In the genomic region with DNA sequence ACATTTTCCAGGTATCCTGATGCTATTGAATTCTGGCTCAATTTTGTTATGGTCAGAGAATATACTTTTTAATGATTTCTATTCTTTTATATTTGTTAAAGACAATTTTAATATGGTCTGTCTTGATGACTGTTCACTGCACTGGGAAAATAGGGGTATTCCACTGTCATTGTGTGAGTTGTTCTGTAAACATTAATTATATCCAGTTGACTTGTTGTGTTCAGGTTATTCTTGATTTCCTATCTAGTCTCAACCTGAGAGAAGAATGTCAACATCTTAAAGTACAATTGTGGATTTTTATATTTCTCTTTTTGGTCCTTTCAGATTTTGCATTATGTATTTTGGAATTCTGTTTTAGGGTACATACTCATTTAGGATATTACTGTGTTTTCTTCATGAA, we compare ENCODE assay signal across 25 cellular contexts. TPM values are rescaled to one million over a fixed set of nuclear protein-coding genes. Genes with fewer than 3 reads are reported as not detected.
DNase-seq lines count a peak whose midpoint lies in the region; ATAC-seq and TF ChIP-seq lines count a peak whose summit lies in the region.
"Had no signal": no experiment of that assay in that cellular context is flagged by ENCODE, and none has a peak within 500 bp of the region (broad histone marks: within the 10 kb centered on the region; RNA-seq: fewer than 3 reads in every experiment).

No MANE protein-coding gene starts in this region.

- H3K4me2 ChIP-seq in PC-9, result peak overlapping the region; percentile 1; the same call in 1 of the 2 replicates
- H3K4me2 ChIP-seq: A549; BLaER1 treated with 17β-estradiol and CSF1 and Interleukin-3, amounts not matched to agents 10 nM and 100 nM; GM23338 had no signal

- no peaks in the 10 kb centered on the region for H3K27me3 ChIP-seq in PC-9 (ENCODE audit: insufficient read depth, low read depth)
- H3K27me3 ChIP-seq: BE2C; BLaER1 treated with 17β-estradiol and CSF1 and Interleukin-3, amounts not matched to agents 10 nM and 100 nM had no signal

- peaks cover 9% of the 10 kb centered on the region; the same call in 1 of the 2 replicates for H3K9me3 ChIP-seq in PC-9 (ENCODE audit: insufficient read depth, low read depth)
- H3K9me3 ChIP-seq: BE2C had no signal

- no peak for DNase-seq in activated CD4-positive, alpha-beta T cell treated with anti-CD3 and anti-CD28 coated beads for 36 hours
- DNase-seq in activated CD4-positive, alpha-beta T cell treated with anti-CD3 and anti-CD28 coated beads, Interleukin-2, amount 10 ng/mL, durations not matched to agents 24 days and 14 days, result no peak
- DNase-seq in M059J (ENCODE audit: low read depth), result peak; percentile 45
- peak in 1 of 2 experiments; percentile 69 for DNase-seq in PC-9
- no peak for DNase-seq in activated naive CD8-positive, alpha-beta T cell treated with anti-CD3 and anti-CD28 coated beads, Interleukin-2, amount 50 U/mL, for 24 hours
- no peak for DNase-seq in KBM-7
- DNase-seq in left cardiac atrium, result no peak
- DNase-seq in NCI-H526 (lab: John Stamatoyannopoulos, UW), result no peak
- DNase-seq: 8988T; ACHN; AML-193; BE2C; CD4-positive, alpha-beta T cell; CD8-positive, alpha-beta memory T cell; DMS 273 treated with DMSO at 0.1 percent for 48 hours; DMS79; EL; GDM1; H9 had no signal

- no peak for ATAC-seq in activated CD4-positive, alpha-beta T cell treated with anti-CD3 and anti-CD28 coated beads for 36 hours
- ATAC-seq in activated naive CD8-positive, alpha-beta T cell treated with anti-CD3 and anti-CD28 coated beads, Interleukin-2, amount 50 U/mL, for 24 hours, result no peak
- no peak for ATAC-seq in left cardiac atrium
- ATAC-seq: A549, GM12878, GM23338, HCT116 had no signal

- H3K27me3 Mint-ChIP-seq in activated CD4-positive, alpha-beta T cell treated with anti-CD3 and anti-CD28 coated beads for 36 hours, result no peaks in the 10 kb centered on the region
- no peaks in the 10 kb centered on the region for H3K27me3 Mint-ChIP-seq in activated CD4-positive, alpha-beta T cell treated with anti-CD3 and anti-CD28 coated beads, Interleukin-2, amount 10 ng/mL, durations not matched to agents 24 days and 14 days
- no peaks in the 10 kb centered on the region for H3K27me3 Mint-ChIP-seq in activated naive CD8-positive, alpha-beta T cell treated with anti-CD3 and anti-CD28 coated beads, Interleukin-2, amount 50 U/mL, for 24 hours

- H3F3A ChIP-seq in PC-9 (ENCODE audit: insufficient read depth, low read depth), result peaks cover 15% of the 10 kb centered on the region

- CTCF ChIA-PET in activated CD4-positive, alpha-beta T cell treated with anti-CD3 and anti-CD28 coated beads for 36 hours (lab: Charles Lee), result interaction anchor here (0.6 to 0.8 kb wide), 3 partner anchors 12 to 101 kb away, joined by 3 to 5 read pairs (median 3); no protein-coding TSS in a partner anchor
- CTCF ChIA-PET in PC-9 (lab: Charles Lee), result no interaction called here

- no peaks in the 10 kb centered on the region for H3K36me3 ChIP-seq in PC-9 (ENCODE audit: low read depth)
- H3K36me3 ChIP-seq: BE2C had no signal

- H3K9me2 ChIP-seq in PC-9 (ENCODE audit: insufficient read depth), result no peaks in the 10 kb centered on the region

- peaks cover 38% of the 10 kb centered on the region for H3K4me1 Mint-ChIP-seq in activated CD4-positive, alpha-beta T cell treated with anti-CD3 and anti-CD28 coated beads for 36 hours
- peaks cover 38% of the 10 kb centered on the region for H3K4me1 Mint-ChIP-seq in activated CD4-positive, alpha-beta T cell treated with anti-CD3 and anti-CD28 coated beads, Interleukin-2, amount 10 ng/mL, durations not matched to agents 24 days and 14 days
- H3K4me1 Mint-ChIP-seq in activated naive CD8-positive, alpha-beta T cell treated with anti-CD3 and anti-CD28 coated beads, Interleukin-2, amount 50 U/mL, for 24 hours, result peaks cover 58% of the 10 kb centered on the region
- H3K4me1 Mint-ChIP-seq: CD14-positive monocyte, GM23338, H9 had no signal

- in situ Hi-C loops in KBM-7 (cut with MboI; ENCODE audit: low pct_unique_long_range_greater_than_20kb, low sequenced_read_pairs), result no loop called here

- no peak overlapping the region for H3K4me3 ChIP-seq in PC-9
- H3K4me3 ChIP-seq: A549; BLaER1 treated with 17β-estradiol and CSF1 and Interleukin-3, amounts not matched to agents 10 nM and 100 nM; GM12878; GM23338 had no signal

- H3K27ac ChIP-seq in PC-9, result no peak overlapping the region
- H3K27ac ChIP-seq: A549; BLaER1 treated with 17β-estradiol and CSF1 and Interleukin-3, amounts not matched to agents 10 nM and 100 nM had no signal

- no peak overlapping the region for H2AFZ ChIP-seq in PC-9
- H2AFZ ChIP-seq: GM23338 had no signal

- H3K27ac Mint-ChIP-seq in activated CD4-positive, alpha-beta T cell treated with anti-CD3 and anti-CD28 coated beads for 36 hours, result peak overlapping the region; percentile 42
- no peak overlapping the region for H3K27ac Mint-ChIP-seq in activated CD4-positive, alpha-beta T cell treated with anti-CD3 and anti-CD28 coated beads, Interleukin-2, amount 10 ng/mL, durations not matched to agents 24 days and 14 days
- H3K27ac Mint-ChIP-seq in activated naive CD8-positive, alpha-beta T cell treated with anti-CD3 and anti-CD28 coated beads, Interleukin-2, amount 50 U/mL, for 24 hours, result peak overlapping the region; percentile 15
- H3K27ac Mint-ChIP-seq: CD14-positive monocyte; CD4-positive, alpha-beta T cell; CD8-positive, alpha-beta memory T cell; GM23338; H9 had no signal

- POLR2A ChIA-PET in activated CD4-positive, alpha-beta T cell treated with anti-CD3 and anti-CD28 coated beads for 36 hours (lab: Charles Lee), result no interaction called here
- POLR2A ChIA-PET in PC-9 (lab: Charles Lee; ENCODE audit: unreplicated experiment), result interaction anchor here (0.6 kb wide), 1 partner anchor 8 kb away, joined by 3 read pairs; no protein-coding TSS in a partner anchor

- intact Hi-C loops in activated CD4-positive, alpha-beta T cell treated with anti-CD3 and anti-CD28 coated beads for 36 hours (cut with DNase I, micrococcal nuclease), result no loop called here
- intact Hi-C loops in activated CD4-positive, alpha-beta T cell treated with anti-CD3 and anti-CD28 coated beads, Interleukin-2, amount 10 ng/mL, durations not matched to agents 24 days and 14 days (cut with micrococcal nuclease), result no loop called here
- intact Hi-C loops in PC-9 (cut with micrococcal nuclease; ENCODE audit: unreplicated experiment) (loop anchor here (10.0 kb wide), 1 partner anchor 732 kb away; a partner anchor contains a TSS), left cardiac atrium (cut with DNase I) (no loop called here)

- peaks cover 23% of the 10 kb centered on the region for H4K20me1 ChIP-seq in PC-9 (ENCODE audit: insufficient read depth)
- H4K20me1 ChIP-seq: BLaER1 treated with 17β-estradiol and CSF1 and Interleukin-3, amounts not matched to agents 10 nM and 100 nM had no signal

- peaks cover 20% of the 10 kb centered on the region for H3K9me3 Mint-ChIP-seq in activated CD4-positive, alpha-beta T cell treated with anti-CD3 and anti-CD28 coated beads for 36 hours (ENCODE audit: low read depth)
- peaks cover 9% of the 10 kb centered on the region for H3K9me3 Mint-ChIP-seq in activated CD4-positive, alpha-beta T cell treated with anti-CD3 and anti-CD28 coated beads, Interleukin-2, amount 10 ng/mL, durations not matched to agents 24 days and 14 days
- H3K9me3 Mint-ChIP-seq in activated naive CD8-positive, alpha-beta T cell treated with anti-CD3 and anti-CD28 coated beads, Interleukin-2, amount 50 U/mL, for 24 hours, result peaks cover 30% of the 10 kb centered on the region
- H3K9me3 Mint-ChIP-seq: GM23338 had no signal

- no peak for TF ChIP-seq CTCF in PC-9 (conservative IDR thresholded peaks at IDR 0.05)

- peaks cover 26% of the 10 kb centered on the region for H3K4me1 ChIP-seq in PC-9 (replicated peaks; ENCODE audit: insufficient read depth)
- H3K4me1 ChIP-seq: A549, BE2C had no signal

- no peaks in the 10 kb centered on the region for H3K79me2 ChIP-seq in PC-9 (ENCODE audit: low read depth)

- no peak overlapping the region for H3K4me3 Mint-ChIP-seq in activated CD4-positive, alpha-beta T cell treated with anti-CD3 and anti-CD28 coated beads for 36 hours
- H3K4me3 Mint-ChIP-seq in activated CD4-positive, alpha-beta T cell treated with anti-CD3 and anti-CD28 coated beads, Interleukin-2, amount 10 ng/mL, durations not matched to agents 24 days and 14 days, result no peak overlapping the region
- H3K4me3 Mint-ChIP-seq in activated naive CD8-positive, alpha-beta T cell treated with anti-CD3 and anti-CD28 coated beads, Interleukin-2, amount 50 U/mL, for 24 hours, result no peak overlapping the region
- H3K4me3 Mint-ChIP-seq: CD14-positive monocyte; CD4-positive, alpha-beta T cell; CD8-positive, alpha-beta memory T cell; GM23338; H9 had no signal

- BruUV-seq in PC-9 (replicated peaks; lab: Mats Ljungman, UMichigan), result no TSS peak

- H3K36me3 Mint-ChIP-seq in activated CD4-positive, alpha-beta T cell treated with anti-CD3 and anti-CD28 coated beads for 36 hours (ENCODE audit: low read depth), result peaks cover 50% of the 10 kb centered on the region
- peaks cover 69% of the 10 kb centered on the region for H3K36me3 Mint-ChIP-seq in activated CD4-positive, alpha-beta T cell treated with anti-CD3 and anti-CD28 coated beads, Interleukin-2, amount 10 ng/mL, durations not matched to agents 24 days and 14 days (ENCODE audit: low read depth)
- peaks cover 58% of the 10 kb centered on the region for H3K36me3 Mint-ChIP-seq in activated naive CD8-positive, alpha-beta T cell treated with anti-CD3 and anti-CD28 coated beads, Interleukin-2, amount 50 U/mL, for 24 hours (ENCODE audit: low read depth)
- H3K36me3 Mint-ChIP-seq: CD14-positive monocyte had no signal

RNA-seq across cellular contexts. Expression of a gene that starts 59.9 kb away (rescaled TPM):
- total RNA-seq in activated CD4-positive, alpha-beta T cell treated with anti-CD3 and anti-CD28 coated beads for 36 hours, result 10 to 100 TPM; 49.7 to 62.7 TPM
- 64.5 and 67.2 TPM in 2 replicates for total RNA-seq in activated CD4-positive, alpha-beta T cell treated with anti-CD3 and anti-CD28 coated beads, Interleukin-2, amount 10 ng/mL, durations not matched to agents 24 days and 14 days
- total RNA-seq in M059J (2014; rRNA removed; shearing (Covaris generic)), result 32.2 and 36.7 TPM in 2 replicates
- 155 and 188 TPM in 2 replicates for total RNA-seq in PC-9 (2021)
- total RNA-seq in left cardiac atrium, result 10 to 100 TPM; 41.4 to 42.3 TPM
